In the genomic region with DNA sequence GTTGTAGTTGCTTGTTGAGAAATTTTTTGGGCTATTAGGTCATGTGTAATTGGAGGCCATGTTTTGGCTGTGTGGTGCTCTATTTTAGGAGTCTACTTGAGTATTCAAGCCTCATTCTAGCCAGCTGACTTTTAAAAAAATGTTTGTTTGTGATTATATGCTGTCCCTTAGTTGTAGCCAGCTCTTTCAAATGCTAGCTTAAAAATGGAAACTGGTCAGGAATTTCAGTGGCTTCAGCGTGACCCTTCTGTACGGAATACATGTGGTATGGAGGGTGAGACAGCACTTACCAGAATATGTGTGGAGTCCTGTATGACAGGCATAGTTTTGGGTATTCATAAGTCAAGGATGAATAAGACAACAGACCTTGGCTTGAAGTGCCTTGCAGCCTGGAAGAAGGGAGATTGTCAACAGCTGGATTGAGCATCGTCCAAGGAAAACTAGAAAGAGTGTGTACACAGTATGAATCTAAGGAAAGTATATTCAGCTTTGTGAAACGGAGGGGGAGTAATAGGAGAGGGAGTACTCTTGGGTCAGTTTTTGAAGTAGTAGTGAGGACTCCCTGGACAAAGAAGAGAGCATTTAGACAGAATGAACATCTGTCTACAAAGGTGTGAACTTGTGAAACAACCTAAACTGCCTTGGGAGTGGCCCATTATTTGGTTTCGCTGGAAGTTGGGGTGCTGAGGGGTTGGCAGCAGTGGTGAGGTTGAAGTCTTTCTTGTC, we compare ENCODE assay signal across 14 cellular contexts. TPM values are rescaled to one million over a fixed set of nuclear protein-coding genes. Genes with fewer than 3 reads are reported as not detected.
DNase-seq lines count a peak whose midpoint lies in the region; ATAC-seq, FAIRE-seq and TF ChIP-seq lines count a peak whose summit lies in the region.
"Had no signal": no experiment of that assay in that cellular context is flagged by ENCODE, and none has a peak within 500 bp of the region (broad histone marks: within the 10 kb centered on the region; RNA-seq: fewer than 3 reads in every experiment).

No MANE protein-coding gene starts in this region.

- H3K4me3 Mint-ChIP-seq in CD4-positive, CD25-positive, alpha-beta regulatory T cell: peak overlapping the region in 1 of 4 donors; percentile 52
- H3K4me3 Mint-ChIP-seq in astrocyte (ENCODE audit: unreplicated experiment): no peak overlapping the region
- H3K4me3 Mint-ChIP-seq: activated CD4-positive, alpha-beta T cell treated with anti-CD3 and anti-CD28 coated beads, Interleukin-2, amount 10 ng/mL, durations not matched to agents 7 days and 5 days had no signal

- H3K4me2 ChIP-seq in astrocyte (ENCODE audit: low read length): no peak overlapping the region

- no peak for DNase-seq in CD4-positive, CD25-positive, alpha-beta regulatory T cell
- DNase-seq in astrocyte (ENCODE audit: low read depth) (peak; percentile 25), cardiac muscle cell (ENCODE audit: low read depth in 1 of 2, low spot score in 1 of 2) (no peak), psoas muscle (no peak), prostate gland (ENCODE audit: low spot score) (no peak), pons (ENCODE audit: low spot score) (no peak), OCI-M2 (lab: John Stamatoyannopoulos, UW; ENCODE audit: unreplicated experiment) (no peak)
- DNase-seq: activated CD4-positive, alpha-beta T cell treated with anti-CD3 and anti-CD28 coated beads, Interleukin-2, amount 10 ng/mL, durations not matched to agents 7 days and 5 days; C1 segment of cervical spinal cord; NCI-H524 treated with DMSO at 0.1 percent for 48 hours; ovary; uterus had no signal

- H3K27me3 Mint-ChIP-seq in CD4-positive, CD25-positive, alpha-beta regulatory T cell: no peaks in the 10 kb centered on the region
- H3K27me3 Mint-ChIP-seq in astrocyte (ENCODE audit: low read depth, unreplicated experiment): no peaks in the 10 kb centered on the region
- H3K27me3 Mint-ChIP-seq: activated CD4-positive, alpha-beta T cell treated with anti-CD3 and anti-CD28 coated beads, Interleukin-2, amount 10 ng/mL, durations not matched to agents 7 days and 5 days had no signal

- H3K27ac ChIP-seq in CD4-positive, CD25-positive, alpha-beta regulatory T cell (ENCODE audit: insufficient read depth, low read length, poor library complexity, severe bottlenecking): no peak overlapping the region
- H3K27ac ChIP-seq in astrocyte (ENCODE audit: low read depth, low read length): no peak overlapping the region
- H3K27ac ChIP-seq in cardiac muscle cell: peak overlapping the region; percentile 27
- H3K27ac ChIP-seq in psoas muscle: peak overlapping the region; percentile 79
- no peak overlapping the region for H3K27ac ChIP-seq in prostate gland

- H3K36me3 ChIP-seq in CD4-positive, CD25-positive, alpha-beta regulatory T cell (ENCODE audit: control insufficient read depth, insufficient read depth, low read length): peaks cover 90% of the 10 kb centered on the region
- peaks cover 58% of the 10 kb centered on the region for H3K36me3 ChIP-seq in astrocyte (ENCODE audit: insufficient read depth, low read length)
- H3K36me3 ChIP-seq in cardiac muscle cell: peaks cover 72% of the 10 kb centered on the region
- peaks cover 25 to 92% of the 10 kb centered on the region in 2 donors for H3K36me3 ChIP-seq in psoas muscle (ENCODE audit: insufficient read depth in 1 of 2, low read depth in 1 of 2)
- H3K36me3 ChIP-seq in prostate gland: no peaks in the 10 kb centered on the region
- H3K36me3 ChIP-seq: ovary, uterus had no signal

- TF ChIP-seq POLR2A in prostate gland (IDR thresholded peaks at IDR 0.05): no peak

- no peak overlapping the region for H3K9ac ChIP-seq in astrocyte (ENCODE audit: low read length)

- H4K20me1 ChIP-seq in astrocyte (ENCODE audit: insufficient read depth, low read length): peaks cover 64% of the 10 kb centered on the region

- no peak overlapping the region for H3K4me3 ChIP-seq in CD4-positive, CD25-positive, alpha-beta regulatory T cell (ENCODE audit: low read depth, low read length)
- H3K4me3 ChIP-seq in astrocyte (ENCODE audit: insufficient read depth, low read depth, low read length) (no peak overlapping the region), cardiac muscle cell (no peak overlapping the region), psoas muscle (peak overlapping the region; percentile 19), prostate gland (no peak overlapping the region)
- H3K4me3 ChIP-seq: ovary, uterus had no signal

- FAIRE-seq in astrocyte (lab: Jason Lieb, UNC): no peak
- FAIRE-seq: bronchial epithelial cell had no signal

- peaks cover 60% of the 10 kb centered on the region for H3K36me3 Mint-ChIP-seq in CD4-positive, CD25-positive, alpha-beta regulatory T cell
- H3K36me3 Mint-ChIP-seq in astrocyte (ENCODE audit: low read depth, unreplicated experiment): peaks cover 19% of the 10 kb centered on the region

- no peaks in the 10 kb centered on the region for H3K9me3 ChIP-seq in CD4-positive, CD25-positive, alpha-beta regulatory T cell (ENCODE audit: control insufficient read depth in 2 of 2, low read length in 2 of 2)
- H3K9me3 ChIP-seq in astrocyte (ENCODE audit: insufficient read depth, low read depth, low read length) (no peaks in the 10 kb centered on the region), cardiac muscle cell (ENCODE audit: low read depth) (no peaks in the 10 kb centered on the region), psoas muscle (no peaks in the 10 kb centered on the region), prostate gland (no peaks in the 10 kb centered on the region)
- H3K9me3 ChIP-seq: ovary, uterus had no signal

- H3K9me3 Mint-ChIP-seq in CD4-positive, CD25-positive, alpha-beta regulatory T cell: no peaks in the 10 kb centered on the region
- no peaks in the 10 kb centered on the region for H3K9me3 Mint-ChIP-seq in astrocyte (ENCODE audit: unreplicated experiment)
- H3K9me3 Mint-ChIP-seq: activated CD4-positive, alpha-beta T cell treated with anti-CD3 and anti-CD28 coated beads, Interleukin-2, amount 10 ng/mL, durations not matched to agents 7 days and 5 days had no signal

- WGBS in psoas muscle, 3 donors: 26 to 43% (median 42%) methylated on average over 5 of the region's 5 CpGs
- WGBS in prostate gland: 77% methylated on average over 5 of the region's 5 CpGs

- H3K4me1 Mint-ChIP-seq in CD4-positive, CD25-positive, alpha-beta regulatory T cell: peaks cover 0 to 16% (median 8%) of the 10 kb centered on the region in 4 donors
- peaks cover 8% of the 10 kb centered on the region for H3K4me1 Mint-ChIP-seq in astrocyte (ENCODE audit: low read depth, unreplicated experiment)
- H3K4me1 Mint-ChIP-seq: activated CD4-positive, alpha-beta T cell treated with anti-CD3 and anti-CD28 coated beads, Interleukin-2, amount 10 ng/mL, durations not matched to agents 7 days and 5 days had no signal

- TF ChIP-seq CTCF in astrocyte (IDR thresholded peaks at IDR 0.05; ENCODE audit: insufficient read depth, low read depth, low read length) (no peak), cardiac muscle cell (IDR thresholded peaks at IDR 0.05; ENCODE audit: low read depth, low read length) (no peak), psoas muscle (IDR thresholded peaks at IDR 0.05) (no peak), prostate gland (IDR thresholded peaks at IDR 0.05) (no peak)

- no peak overlapping the region for H2AFZ ChIP-seq in astrocyte (ENCODE audit: low read depth, low read length)

- H3K27me3 ChIP-seq in CD4-positive, CD25-positive, alpha-beta regulatory T cell (ENCODE audit: control insufficient read depth, insufficient read depth, low read length): no peaks in the 10 kb centered on the region
- H3K27me3 ChIP-seq in astrocyte (ENCODE audit: insufficient read depth, low read length) (no peaks in the 10 kb centered on the region), cardiac muscle cell (no peaks in the 10 kb centered on the region), psoas muscle (ENCODE audit: insufficient read depth in 3 of 3, low read length in 2 of 3) (no peaks in the 10 kb centered on the region), prostate gland (replicated peaks; ENCODE audit: insufficient read depth) (no peaks in the 10 kb centered on the region)
- H3K27me3 ChIP-seq: ovary, uterus had no signal

- intact Hi-C loops in psoas muscle (cut with DNase I) (no loop called here), prostate gland (cut with DNase I) (no loop called here)

- peak overlapping the region in 2 of 3 donors; percentile 32 to 52 for H3K27ac Mint-ChIP-seq in CD4-positive, CD25-positive, alpha-beta regulatory T cell
- no peak overlapping the region for H3K27ac Mint-ChIP-seq in astrocyte (ENCODE audit: unreplicated experiment)
- H3K27ac Mint-ChIP-seq: activated CD4-positive, alpha-beta T cell treated with anti-CD3 and anti-CD28 coated beads, Interleukin-2, amount 10 ng/mL, durations not matched to agents 7 days and 5 days had no signal

- no peak for ATAC-seq in CD4-positive, CD25-positive, alpha-beta regulatory T cell (ENCODE audit: low read depth in 2 of 2)
- ATAC-seq in psoas muscle (peak; percentile 76 to 85 (median 82)), GM19467 (IDR thresholded peaks at IDR 0.05; ENCODE audit: unreplicated experiment) (no peak)

- H3K79me2 ChIP-seq in astrocyte (ENCODE audit: insufficient read depth, low read length): peaks cover 58% of the 10 kb centered on the region

- H3K4me1 ChIP-seq in CD4-positive, CD25-positive, alpha-beta regulatory T cell (ENCODE audit: control insufficient read depth, insufficient read depth, low read length, poor library complexity, severe bottlenecking): no peaks in the 10 kb centered on the region
- H3K4me1 ChIP-seq in astrocyte (ENCODE audit: insufficient read depth, low read length) (no peaks in the 10 kb centered on the region), cardiac muscle cell (ENCODE audit: low read depth) (peaks cover 5% of the 10 kb centered on the region), psoas muscle (peaks cover 56% of the 10 kb centered on the region), prostate gland (replicated peaks) (no peaks in the 10 kb centered on the region)
- H3K4me1 ChIP-seq: uterus had no signal

RNA-seq across cellular contexts. Expression of gene WTIP, which starts 20.0 kb away (rescaled TPM):
- 0.27 TPM for total RNA-seq in CD4-positive, CD25-positive, alpha-beta regulatory T cell
- polyA plus RNA-seq in CD4-positive, CD25-positive, alpha-beta regulatory T cell: not detected
- total RNA-seq in astrocyte (23.0 and 32.5 TPM in 2 replicates), cardiac muscle cell (29.2 and 29.4 TPM in 2 replicates), psoas muscle (10 to 100 TPM in 1 of 4 donors, 1 to 10 TPM in 3; 2.9 to 21.4 (median 5.6) TPM), prostate gland (10 to 100 TPM; 22.9 to 40.8 TPM)
- polyA plus RNA-seq in cardiac muscle cell (12.8 and 13.6 TPM in 2 replicates), psoas muscle (1 to 10 TPM; 2.6 to 2.9 (median 2.7) TPM)

RNA-seq across cellular contexts. Expression of gene UBA2, which starts 33.4 kb away (rescaled TPM):
- 70.3 TPM for total RNA-seq in CD4-positive, CD25-positive, alpha-beta regulatory T cell
- polyA plus RNA-seq in CD4-positive, CD25-positive, alpha-beta regulatory T cell: 10 to 100 TPM; 72.1 to 93.0 (median 82.7) TPM
- total RNA-seq in astrocyte: 84.5 and 87.0 TPM in 2 replicates
- total RNA-seq in cardiac muscle cell: 118 and 121 TPM in 2 replicates
- 71.9 and 95.3 TPM in 2 replicates for polyA plus RNA-seq in cardiac muscle cell
- 100 to 1,000 TPM in 2 of 4 donors, 10 to 100 TPM in 2; 78.1 to 126 (median 106) TPM for total RNA-seq in psoas muscle
- polyA plus RNA-seq in psoas muscle: 10 to 100 TPM; 65.5 to 88.5 (median 70.6) TPM
- total RNA-seq in prostate gland: 100 to 1,000 TPM in 1 of 2 donors, 10 to 100 TPM in 1; 69.1 to 115 TPM

RNA-seq across cellular contexts. Expression of gene PDCD2L, which starts 57.3 kb away (rescaled TPM):
- 9.0 TPM for total RNA-seq in CD4-positive, CD25-positive, alpha-beta regulatory T cell
- polyA plus RNA-seq in CD4-positive, CD25-positive, alpha-beta regulatory T cell: 10 to 100 TPM; 17.8 to 24.4 (median 22.1) TPM
- total RNA-seq in astrocyte (12.0 and 12.6 TPM in 2 replicates), cardiac muscle cell (37.6 and 39.3 TPM in 2 replicates), psoas muscle (10 to 100 TPM; 12.3 to 21.3 (median 18.6) TPM), prostate gland (10 to 100 TPM; 15.5 to 16.2 TPM)
- polyA plus RNA-seq in cardiac muscle cell (14.9 and 25.5 TPM in 2 replicates), psoas muscle (10 to 100 TPM; 13.9 to 30.2 (median 21.9) TPM)

Comparison
In these comparisons a context has a peak if more than half of its experiments do, and no peak if none do; other contexts are left out.
1. ATAC-seq: peak in psoas muscle (4 of 4); none in CD4-positive, CD25-positive, alpha-beta regulatory T cell (0 of 2) and GM19467 (single experiment).
2. H3K27ac ChIP-seq: peak in cardiac muscle cell (single experiment) and psoas muscle (single experiment); none in CD4-positive, CD25-positive, alpha-beta regulatory T cell (single experiment), astrocyte (single experiment) and prostate gland (0 of 2).